ENCODE assay signal across 30 cellular contexts in the genomic region with DNA sequence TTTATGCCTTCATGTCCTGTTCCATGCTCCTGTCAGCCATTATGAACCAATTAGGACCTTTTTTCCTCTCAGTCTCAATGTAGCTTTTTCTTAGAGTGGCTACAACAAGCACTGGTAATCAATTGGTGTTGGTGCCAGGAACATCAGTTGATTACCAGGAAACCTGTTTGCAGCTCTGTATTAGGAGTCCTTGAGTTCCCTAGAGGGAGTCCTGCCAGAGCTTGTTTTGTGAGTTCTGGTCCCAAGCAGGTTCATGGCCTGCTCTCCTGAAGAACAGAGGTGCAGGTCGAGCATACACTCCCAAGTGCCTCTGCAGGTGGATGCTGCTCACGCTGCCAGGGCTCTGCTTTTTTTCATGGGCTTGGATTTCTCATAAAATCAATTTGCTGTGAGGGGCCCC.
DNase-seq lines count a peak whose midpoint lies in the region; ATAC-seq, FAIRE-seq and TF ChIP-seq lines count a peak whose summit lies in the region.
"Had no signal": no experiment of that assay in that cellular context is flagged by ENCODE, and none has a peak within 500 bp of the region (broad histone marks: within the 10 kb centered on the region; RNA-seq: fewer than 3 reads in every experiment).

No MANE protein-coding gene starts in this region.

- H3K9me3 ChIP-seq in body of pancreas, result no peaks in the 10 kb centered on the region
- no peaks in the 10 kb centered on the region for H3K9me3 ChIP-seq in pancreas
- H3K9me3 ChIP-seq: A549, BE2C had no signal

- ATAC-seq in body of pancreas (peak; percentile 27), pancreas (peak in 3 of 4 donors; percentile 43 to 88 (median 53))
- ATAC-seq: A549; CD8-positive, alpha-beta T cell had no signal

- TF ChIP-seq CTCF in body of pancreas (IDR thresholded peaks at IDR 0.05), result no peak
- no peak for TF ChIP-seq CTCF in pancreas (IDR thresholded peaks at IDR 0.05)

- H3K27ac ChIP-seq in body of pancreas, result no peak overlapping the region
- H3K27ac ChIP-seq in pancreas, result no peak overlapping the region
- H3K27ac ChIP-seq: 22Rv1; A549; BLaER1; BLaER1 treated with 17β-estradiol and CSF1 and Interleukin-3, amounts not matched to agents 10 nM and 100 nM; C4-2B had no signal

- peak in 3 of 4 donors; percentile 18 to 43 (median 38) for DNase-seq in body of pancreas
- peak in 2 of 6 donors; percentile 16 to 38 for DNase-seq in pancreas
- DNase-seq in DMS53 (lab: John Stamatoyannopoulos, UW), result no peak
- DNase-seq in stimulated activated naive CD4-positive, alpha-beta T cell (lab: John Stamatoyannopoulos, UW), result no peak
- DNase-seq: 8988T; ACHN; AML-193; BE2C; C1 segment of cervical spinal cord; Caco-2; Calu3; CD4-positive, alpha-beta memory T cell; CD4-positive, alpha-beta T cell; CD4-positive, CD25-positive, alpha-beta regulatory T cell; CD8-positive, alpha-beta memory T cell; CD8-positive, alpha-beta T cell; COR-L47; DMS 273 treated with DMSO at 0.1 percent for 48 hours; DMS153; DMS79; DMS79 treated with DMSO at 0.1 percent for 48 hours; DND-41; EL had no signal

- H3K27me3 ChIP-seq in body of pancreas (no peaks in the 10 kb centered on the region), pancreas (no peaks in the 10 kb centered on the region)
- H3K27me3 ChIP-seq: BE2C; BLaER1; BLaER1 treated with 17β-estradiol and CSF1 and Interleukin-3, amounts not matched to agents 10 nM and 100 nM had no signal

- H3K4me3 ChIP-seq in body of pancreas (no peak overlapping the region), pancreas (no peak overlapping the region)
- H3K4me3 ChIP-seq: A549; BLaER1; BLaER1 treated with 17β-estradiol and CSF1 and Interleukin-3, amounts not matched to agents 10 nM and 100 nM had no signal

- TF ChIP-seq POLR2A in body of pancreas (IDR thresholded peaks at IDR 0.05), result no peak

- 23 to 34% methylated on average over 2 of the region's 2 CpGs for WGBS in body of pancreas, 2 donors
- 28 to 29% methylated on average over 2 of the region's 2 CpGs for WGBS in pancreas, 2 donors

- no peaks in the 10 kb centered on the region for H3K36me3 ChIP-seq in body of pancreas (replicated peaks in 1 of 2; ENCODE audit: insufficient read depth in 1 of 2, low read depth in 2 of 2)
- no peaks in the 10 kb centered on the region for H3K36me3 ChIP-seq in pancreas
- H3K36me3 ChIP-seq: BE2C; BLaER1; BLaER1 treated with 17β-estradiol and CSF1 and Interleukin-3, amounts not matched to agents 10 nM and 100 nM had no signal

- H3K4me1 ChIP-seq in body of pancreas (peaks cover 8% of the 10 kb centered on the region), pancreas (peaks cover 0 to 5% (median 0%) of the 10 kb centered on the region in 3 donors)
- H3K4me1 ChIP-seq: A549, BE2C, BLaER1, Caco-2 had no signal

- no peak for FAIRE-seq in pancreas (lab: Jason Lieb, UNC)
- FAIRE-seq: A204.1, A549, D721Med had no signal

- intact Hi-C loops in body of pancreas (cut with DNase I) (no loop called here), pancreas (cut with DNase I) (no loop called here)

Comparison
In these comparisons a context has a peak if more than half of its experiments do, and no peak if none do; other contexts are left out.
1. DNase-seq: peak in body of pancreas (3 of 4); none in DMS53 (single experiment) and stimulated activated naive CD4-positive, alpha-beta T cell (0 of 6).